Comparison of ENCODE assay signal across 1 cellular context in genomic region chr4:101198741-101199339, GRCh38.
TF ChIP-seq lines count a peak whose summit lies in the region.

No MANE protein-coding gene starts in this region.

TF ChIP-seq in HepG2, 621 proteins besides CTCF, POLR2A, EP300 and RAD21 (continued from another document):
- TF ChIP-seq ATF4 (CRISPR knock-in tag; IDR thresholded peaks at IDR 0.05), result no peak
